1 cellular context compared by ENCODE assay signal in genomic region chr1:30807318-30808066, GRCh38.
TF ChIP-seq lines count a peak whose summit lies in the region.

No MANE protein-coding gene starts in this region.

TF ChIP-seq in HEK293, 187 proteins besides CTCF, POLR2A, EP300 and RAD21 (continued from another document and continues in another):
- TF ChIP-seq PRDM10 (tag by site-specific recombination; IDR thresholded peaks at IDR 0.05) (peak; percentile 60), IKZF3 (tag by site-specific recombination; IDR thresholded peaks at IDR 0.05) (peak; percentile 90), ZNF561 (tag by site-specific recombination; IDR thresholded peaks at IDR 0.05; ENCODE audit: borderline replicate concordance) (peak; percentile 92; the same call in 1 of the 2 replicates), ZNF843 (tag by site-specific recombination; IDR thresholded peaks at IDR 0.05) (peak; percentile 81; the same call in 1 of the 2 replicates), ZNF555 (tag by site-specific recombination; conservative IDR thresholded peaks at IDR 0.05) (no peak), TRIM28 (IDR thresholded peaks at IDR 0.05; ENCODE audit: borderline replicate concordance, low read length) (no peak), ZBTB8A (tag by site-specific recombination; IDR thresholded peaks at IDR 0.05) (peak; percentile 89), PRDM4 (tag by site-specific recombination; IDR thresholded peaks at IDR 0.05) (peak; percentile 69), ZNF335 (tag by site-specific recombination; conservative IDR thresholded peaks at IDR 0.05) (peak; percentile 38), ZBTB44 (tag by site-specific recombination; IDR thresholded peaks at IDR 0.05) (peak; percentile 77; the same call in 1 of the 2 replicates), ZNF155 (tag by site-specific recombination; IDR thresholded peaks at IDR 0.05) (no peak), ZNF157 (tag by site-specific recombination; IDR thresholded peaks at IDR 0.05) (no peak), ZBTB6 (tag by site-specific recombination; IDR thresholded peaks at IDR 0.05) (0 out of 2 replicates have a peak, but pooled peaks have one; percentile 15), ZFP69B (tag by site-specific recombination; IDR thresholded peaks at IDR 0.05) (peak; percentile 39; the same call in 1 of the 2 replicates), ZBTB26 (tag by site-specific recombination; optimal IDR thresholded peaks at IDR 0.05) (peak; percentile 43), ZNF654 (tag by site-specific recombination; IDR thresholded peaks at IDR 0.05; ENCODE audit: low read depth) (no peak), ZNF239 (tag by site-specific recombination; IDR thresholded peaks at IDR 0.05) (no peak), MEIS1 (CRISPR knock-in tag; IDR thresholded peaks at IDR 0.05; ENCODE audit: borderline replicate concordance) (no peak), ZSCAN30 (tag by site-specific recombination; IDR thresholded peaks at IDR 0.05) (0 out of 2 replicates have a peak, but pooled peaks have one; percentile 85), ZNF596 (tag by site-specific recombination; IDR thresholded peaks at IDR 0.05) (peak; percentile 52; the same call in 1 of the 2 replicates), KLF8 (tag by site-specific recombination; IDR thresholded peaks at IDR 0.05) (peak; percentile 42; the same call in 1 of the 2 replicates), ZBTB1 (tag by site-specific recombination; IDR thresholded peaks at IDR 0.05) (peak; percentile 23; the same call in 1 of the 2 replicates), ZEB2 (tag by site-specific recombination; IDR thresholded peaks at IDR 0.05) (peak; percentile 91), KLF10 (tag by site-specific recombination; IDR thresholded peaks at IDR 0.05) (peak; percentile 64; the same call in 1 of the 2 replicates), OSR2 (tag by site-specific recombination; IDR thresholded peaks at IDR 0.05) (peak; percentile 90), SP2 (tag by site-specific recombination; IDR thresholded peaks at IDR 0.05) (0 out of 2 replicates have a peak, but pooled peaks have one; percentile 1), FEZF1 (tag by site-specific recombination; IDR thresholded peaks at IDR 0.05) (peak; percentile 72), ZNF341 (tag by site-specific recombination; IDR thresholded peaks at IDR 0.05; ENCODE audit: low read depth) (peak; percentile 55), ZNF184 (tag by site-specific recombination; IDR thresholded peaks at IDR 0.05) (0 out of 2 replicates have a peak, but pooled peaks have one; percentile 53), GLIS2 (tag by site-specific recombination; IDR thresholded peaks at IDR 0.05) (peak; percentile 83), ZNF223 (tag by site-specific recombination; IDR thresholded peaks at IDR 0.05) (no peak), GLI2 (tag by site-specific recombination; IDR thresholded peaks at IDR 0.05; ENCODE audit: borderline replicate concordance, low read depth) (peak; percentile 26; the same call in 1 of the 2 replicates), ZIC2 (tag by site-specific recombination; IDR thresholded peaks at IDR 0.05) (peak; percentile 96), ZNF202 (tag by site-specific recombination; IDR thresholded peaks at IDR 0.05; ENCODE audit: borderline replicate concordance) (no peak), EGR2 (tag by site-specific recombination; IDR thresholded peaks at IDR 0.05; ENCODE audit: low read depth) (peak; percentile 22; the same call in 1 of the 2 replicates), ZNF280C (tag by site-specific recombination; IDR thresholded peaks at IDR 0.05) (no peak)
- TF ChIP-seq, protein P1, sequence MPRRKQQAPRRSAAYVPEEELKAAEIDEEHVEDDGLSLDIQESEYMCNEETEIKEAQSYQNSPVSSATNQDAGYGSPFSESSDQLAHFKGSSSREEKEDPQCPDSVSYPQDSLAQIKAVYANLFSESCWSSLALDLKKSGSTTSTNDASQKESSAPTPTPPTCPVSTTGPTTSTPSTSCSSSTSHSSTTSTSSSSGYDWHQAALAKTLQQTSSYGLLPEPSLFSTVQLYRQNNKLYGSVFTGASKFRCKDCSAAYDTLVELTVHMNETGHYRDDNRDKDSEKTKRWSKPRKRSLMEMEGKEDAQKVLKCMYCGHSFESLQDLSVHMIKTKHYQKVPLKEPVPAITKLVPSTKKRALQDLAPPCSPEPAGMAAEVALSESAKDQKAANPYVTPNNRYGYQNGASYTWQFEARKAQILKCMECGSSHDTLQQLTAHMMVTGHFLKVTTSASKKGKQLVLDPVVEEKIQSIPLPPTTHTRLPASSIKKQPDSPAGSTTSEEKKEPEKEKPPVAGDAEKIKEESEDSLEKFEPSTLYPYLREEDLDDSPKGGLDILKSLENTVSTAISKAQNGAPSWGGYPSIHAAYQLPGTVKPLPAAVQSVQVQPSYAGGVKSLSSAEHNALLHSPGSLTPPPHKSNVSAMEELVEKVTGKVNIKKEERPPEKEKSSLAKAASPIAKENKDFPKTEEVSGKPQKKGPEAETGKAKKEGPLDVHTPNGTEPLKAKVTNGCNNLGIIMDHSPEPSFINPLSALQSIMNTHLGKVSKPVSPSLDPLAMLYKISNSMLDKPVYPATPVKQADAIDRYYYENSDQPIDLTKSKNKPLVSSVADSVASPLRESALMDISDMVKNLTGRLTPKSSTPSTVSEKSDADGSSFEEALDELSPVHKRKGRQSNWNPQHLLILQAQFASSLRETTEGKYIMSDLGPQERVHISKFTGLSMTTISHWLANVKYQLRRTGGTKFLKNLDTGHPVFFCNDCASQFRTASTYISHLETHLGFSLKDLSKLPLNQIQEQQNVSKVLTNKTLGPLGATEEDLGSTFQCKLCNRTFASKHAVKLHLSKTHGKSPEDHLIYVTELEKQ (tag by site-specific recombination; IDR thresholded peaks at IDR 0.05; ENCODE audit: borderline replicate concordance) = peak; percentile 73
- TF ChIP-seq, protein P2, sequence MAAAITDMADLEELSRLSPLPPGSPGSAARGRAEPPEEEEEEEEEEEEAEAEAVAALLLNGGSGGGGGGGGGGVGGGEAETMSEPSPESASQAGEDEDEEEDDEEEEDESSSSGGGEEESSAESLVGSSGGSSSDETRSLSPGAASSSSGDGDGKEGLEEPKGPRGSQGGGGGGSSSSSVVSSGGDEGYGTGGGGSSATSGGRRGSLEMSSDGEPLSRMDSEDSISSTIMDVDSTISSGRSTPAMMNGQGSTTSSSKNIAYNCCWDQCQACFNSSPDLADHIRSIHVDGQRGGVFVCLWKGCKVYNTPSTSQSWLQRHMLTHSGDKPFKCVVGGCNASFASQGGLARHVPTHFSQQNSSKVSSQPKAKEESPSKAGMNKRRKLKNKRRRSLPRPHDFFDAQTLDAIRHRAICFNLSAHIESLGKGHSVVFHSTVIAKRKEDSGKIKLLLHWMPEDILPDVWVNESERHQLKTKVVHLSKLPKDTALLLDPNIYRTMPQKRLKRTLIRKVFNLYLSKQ (tag by site-specific recombination; IDR thresholded peaks at IDR 0.05; ENCODE audit: borderline replicate concordance) = no peak
- TF ChIP-seq, protein P3, sequence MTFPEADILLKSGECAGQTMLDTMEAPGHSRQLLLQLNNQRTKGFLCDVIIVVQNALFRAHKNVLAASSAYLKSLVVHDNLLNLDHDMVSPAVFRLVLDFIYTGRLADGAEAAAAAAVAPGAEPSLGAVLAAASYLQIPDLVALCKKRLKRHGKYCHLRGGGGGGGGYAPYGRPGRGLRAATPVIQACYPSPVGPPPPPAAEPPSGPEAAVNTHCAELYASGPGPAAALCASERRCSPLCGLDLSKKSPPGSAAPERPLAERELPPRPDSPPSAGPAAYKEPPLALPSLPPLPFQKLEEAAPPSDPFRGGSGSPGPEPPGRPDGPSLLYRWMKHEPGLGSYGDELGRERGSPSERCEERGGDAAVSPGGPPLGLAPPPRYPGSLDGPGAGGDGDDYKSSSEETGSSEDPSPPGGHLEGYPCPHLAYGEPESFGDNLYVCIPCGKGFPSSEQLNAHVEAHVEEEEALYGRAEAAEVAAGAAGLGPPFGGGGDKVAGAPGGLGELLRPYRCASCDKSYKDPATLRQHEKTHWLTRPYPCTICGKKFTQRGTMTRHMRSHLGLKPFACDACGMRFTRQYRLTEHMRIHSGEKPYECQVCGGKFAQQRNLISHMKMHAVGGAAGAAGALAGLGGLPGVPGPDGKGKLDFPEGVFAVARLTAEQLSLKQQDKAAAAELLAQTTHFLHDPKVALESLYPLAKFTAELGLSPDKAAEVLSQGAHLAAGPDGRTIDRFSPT (tag by site-specific recombination; IDR thresholded peaks at IDR 0.05) = no peak
